Comparison of ENCODE assay signal across 8 cellular contexts in genomic region chr4:77618383-77619241, GRCh38. TPM values are rescaled to one million over a fixed set of nuclear protein-coding genes. Genes with fewer than 3 reads are reported as not detected.
A peak's percentile ranks its signal among the peaks of the same experiment; 100 is the strongest.
DNase-seq lines count a peak whose midpoint lies in the region; ATAC-seq and TF ChIP-seq lines count a peak whose summit lies in the region.

No MANE protein-coding gene starts in this region.

- no peaks in the 10 kb centered on the region for H3K27me3 ChIP-seq in Peyer's patch
- H3K27me3 ChIP-seq in neuronal stem cell (ENCODE audit: control insufficient read depth in 3 of 3, insufficient read depth in 3 of 3, low read depth in 1 of 3, low read length in 3 of 3): peaks cover 0 to 28% (median 0%) of the 10 kb centered on the region in 3 experiments
- no peaks in the 10 kb centered on the region for H3K27me3 ChIP-seq in suprapubic skin

- TF ChIP-seq POLR2A in Peyer's patch (IDR thresholded peaks at IDR 0.05) (peak in 1 of 2 donors; percentile 22), suprapubic skin (IDR thresholded peaks at IDR 0.05) (no peak)

- peak; percentile 84 for ATAC-seq in GM21737 (IDR thresholded peaks at IDR 0.05; ENCODE audit: unreplicated experiment)

- no peak overlapping the region for H3K14ac ChIP-seq in neuronal stem cell (ENCODE audit: low read length)

- no peak for TF ChIP-seq EP300 in suprapubic skin (IDR thresholded peaks at IDR 0.05)

- H3K79me1 ChIP-seq in neuronal stem cell (ENCODE audit: low read depth, low read length): no peaks in the 10 kb centered on the region

- H3K9me3 ChIP-seq in Peyer's patch (no peaks in the 10 kb centered on the region), neuronal stem cell (replicated peaks in 1 of 2; ENCODE audit: control insufficient read depth in 2 of 2, insufficient read depth in 1 of 2, low read depth in 1 of 2, low read length in 2 of 2) (no peaks in the 10 kb centered on the region), suprapubic skin (no peaks in the 10 kb centered on the region)

- H2BK120ac ChIP-seq in neuronal stem cell (ENCODE audit: low read depth, low read length): no peak overlapping the region

- H3K9ac ChIP-seq in neuronal stem cell (ENCODE audit: low read depth, low read length, poor library complexity): no peak overlapping the region

- H3K4me2 ChIP-seq in neuronal stem cell (ENCODE audit: insufficient read depth, low read length, poor library complexity, severe bottlenecking): no peak overlapping the region

- H4K8ac ChIP-seq in neuronal stem cell (ENCODE audit: low read depth, low read length): peak overlapping the region; percentile 95

- H3K4ac ChIP-seq in neuronal stem cell (ENCODE audit: low read length): no peak overlapping the region

- H2AFZ ChIP-seq in neuronal stem cell (ENCODE audit: low read length): peak overlapping the region; percentile 60

- H4K91ac ChIP-seq in neuronal stem cell (ENCODE audit: low read depth, low read length, poor library complexity): no peak overlapping the region

- no peak overlapping the region for H2AK5ac ChIP-seq in neuronal stem cell (ENCODE audit: low read depth, low read length)

- H3K4me1 ChIP-seq in Peyer's patch (no peaks in the 10 kb centered on the region), neuronal stem cell (ENCODE audit: control insufficient read depth in 2 of 2, insufficient read depth in 1 of 2, low read depth in 1 of 2, low read length in 2 of 2) (no peaks in the 10 kb centered on the region), suprapubic skin (peaks cover 3% of the 10 kb centered on the region)

- DNase-seq in EL: peak; percentile 64
- peak; percentile 37 for DNase-seq in KG1 (lab: John Stamatoyannopoulos, UW)
- DNase-seq in Peyer's patch: peak in 2 of 3 donors; percentile 55 to 88
- peak; percentile 73 to 74 for DNase-seq in activated T-cell treated with anti-CD3 and anti-CD28 coated beads, Interleukin-2, amount 50 U/mL, for 48 hours
- DNase-seq in fibroblast of the aortic adventitia (ENCODE audit: low read depth): peak; percentile 79
- DNase-seq in neuronal stem cell (ENCODE audit: low spot score): peak; percentile 77
- peak in 1 of 2 donors; percentile 84 for DNase-seq in suprapubic skin (ENCODE audit: low spot score in 2 of 2)

- no peak overlapping the region for H3K23ac ChIP-seq in neuronal stem cell (ENCODE audit: low read depth, low read length, poor library complexity)

- no peak overlapping the region for H2BK12ac ChIP-seq in neuronal stem cell (ENCODE audit: low read length)

- no peak overlapping the region for H3K27ac ChIP-seq in Peyer's patch
- no peak overlapping the region for H3K27ac ChIP-seq in neuronal stem cell (replicated peaks; ENCODE audit: low read length)
- H3K27ac ChIP-seq in suprapubic skin: no peak overlapping the region

- H2BK5ac ChIP-seq in neuronal stem cell (ENCODE audit: low read length): no peak overlapping the region

- WGBS in neuronal stem cell (ENCODE audit: extremely low coverage in 2 of 2, insufficient read length in 2 of 2, insufficient replicate concordance in 1 of 2), 2 donors: no CpG with 5 or more reads among the region's 12 CpGs
- WGBS in suprapubic skin: 18% methylated on average over 11 of the region's 12 CpGs

- H3K36me3 ChIP-seq in Peyer's patch (no peaks in the 10 kb centered on the region), neuronal stem cell (replicated peaks in 1 of 2; ENCODE audit: control insufficient read depth in 2 of 2, insufficient read depth in 2 of 2, low read length in 2 of 2) (no peaks in the 10 kb centered on the region), suprapubic skin (no peaks in the 10 kb centered on the region)

- TF ChIP-seq CTCF in Peyer's patch (IDR thresholded peaks at IDR 0.05): peak; percentile 39 to 85 (median 82)
- peak; percentile 85 for TF ChIP-seq CTCF in fibroblast of the aortic adventitia (IDR thresholded peaks at IDR 0.05; ENCODE audit: insufficient read depth, low read length)
- TF ChIP-seq CTCF in suprapubic skin (IDR thresholded peaks at IDR 0.05): peak; percentile 43 to 77

- H2BK15ac ChIP-seq in neuronal stem cell (ENCODE audit: low read length): no peak overlapping the region

- H3K4me3 ChIP-seq in Peyer's patch (no peak overlapping the region), fibroblast of the aortic adventitia (ENCODE audit: low read depth, low read length) (no peak overlapping the region), neuronal stem cell (ENCODE audit: low read length in 2 of 2) (no peak overlapping the region), suprapubic skin (no peak overlapping the region)

- peak overlapping the region; percentile 89 for H3K18ac ChIP-seq in neuronal stem cell (ENCODE audit: low read length)

RNA-seq across cellular contexts. Expression of gene CXCL13, which starts 13.0 kb away (rescaled TPM):
- total RNA-seq in Peyer's patch: 10 to 100 TPM in 1 of 4 donors, 1 to 10 TPM in 2, not detected in 1; 1.4 to 91.6 (median 6.7) TPM
- not detected in 2 replicates for total RNA-seq in fibroblast of the aortic adventitia (ENCODE audit: low replicate concordance)
- polyA plus RNA-seq in neuronal stem cell (2013, experiment 1 of 2): 0.07 TPM
- polyA plus RNA-seq in neuronal stem cell (2013, experiment 2 of 2): 0.07 TPM
- total RNA-seq in suprapubic skin: 1 to 10 TPM in 3 of 4 donors, not detected in 1; 1.2 to 1.9 (median 1.3) TPM
